ENCODE assay signal across 14 cellular contexts in the genomic region with DNA sequence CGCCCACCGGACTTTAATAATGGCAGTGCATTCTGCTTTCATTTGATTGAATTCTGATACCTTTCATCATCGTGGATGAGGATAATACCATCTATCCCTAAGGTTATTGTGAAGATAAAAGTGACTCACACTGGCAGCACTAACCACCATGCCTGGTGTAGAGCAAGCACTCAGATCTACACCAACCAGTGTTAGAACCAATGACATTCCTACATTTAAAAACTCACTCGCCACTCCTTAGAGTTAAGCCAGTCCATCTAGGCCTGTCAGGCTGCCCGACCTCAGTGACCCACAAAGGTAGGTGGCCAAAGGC. TPM values are rescaled to one million over a fixed set of nuclear protein-coding genes. Genes with fewer than 3 reads are reported as not detected.
A peak's percentile ranks its signal among the peaks of the same experiment; 100 is the strongest.
DNase-seq lines count a peak whose midpoint lies in the region; ATAC-seq and TF ChIP-seq lines count a peak whose summit lies in the region.
"Had no signal": no experiment of that assay in that cellular context is flagged by ENCODE, and none has a peak within 500 bp of the region (broad histone marks: within the 10 kb centered on the region; RNA-seq: fewer than 3 reads in every experiment).

No MANE protein-coding gene starts in this region.

- H3K27ac Mint-ChIP-seq in stimulated activated naive B cell treated with anti-CD40 and anti-IgM and Interleukin-4, amounts not matched to agents 10 μg/mL and 1 μg/mL and 100 μg/mL, for 72 hours: no peak overlapping the region
- H3K27ac Mint-ChIP-seq: activated CD4-positive, alpha-beta memory T cell treated with anti-CD3 and anti-CD28 coated beads for 36 hours had no signal

- ATAC-seq in SK-N-SH treated with all-trans-retinoic acid at 6 μM for 48 hours: peak; percentile 84
- peak; percentile 83 for ATAC-seq in PC-3
- peak; percentile 23 to 45 for ATAC-seq in stimulated activated naive B cell treated with anti-CD40 and anti-IgM and Interleukin-4, amounts not matched to agents 10 μg/mL and 1 μg/mL and 100 μg/mL, for 72 hours (replicated peaks)
- no peak for ATAC-seq in Right ventricle myocardium superior (ENCODE audit: poor library complexity)

- H3F3A ChIP-seq in SK-N-SH (replicated peaks; ENCODE audit: insufficient read depth): no peaks in the 10 kb centered on the region
- H3F3A ChIP-seq in PC-3 (ENCODE audit: low read length, unreplicated experiment): no peaks in the 10 kb centered on the region

- H3K9me3 ChIP-seq in SK-N-SH: no peaks in the 10 kb centered on the region
- no peaks in the 10 kb centered on the region for H3K9me3 ChIP-seq in PC-3 (ENCODE audit: low read length)
- H3K9me3 ChIP-seq: Peyer's patch had no signal

- H3K4me3 ChIP-seq in SK-N-SH (ENCODE audit: low read depth in 2 of 2, low read length in 1 of 2) (no peak overlapping the region; a peak in 1 of 4 replicates), PC-3 (ENCODE audit: low read length) (no peak overlapping the region)
- H3K4me3 ChIP-seq: Peyer's patch had no signal

- TF ChIP-seq CTCF in SK-N-SH (IDR thresholded peaks at IDR 0.05) (no peak; the same call in 1 of the 2 replicates), PC-3 (conservative IDR thresholded peaks at IDR 0.05; ENCODE audit: low read depth, low read length) (no peak; the same call in 1 of the 2 replicates), RWPE1 (conservative IDR thresholded peaks at IDR 0.05; ENCODE audit: low read depth) (no peak; the same call in 1 of the 2 replicates)

- no peaks in the 10 kb centered on the region for H3K9me3 Mint-ChIP-seq in stimulated activated naive B cell treated with anti-CD40 and anti-IgM and Interleukin-4, amounts not matched to agents 10 μg/mL and 1 μg/mL and 100 μg/mL, for 72 hours
- H3K9me3 Mint-ChIP-seq: activated CD4-positive, alpha-beta memory T cell treated with anti-CD3 and anti-CD28 coated beads for 36 hours had no signal

- 23% methylated on average over 5 of the region's 5 CpGs for WGBS in SK-N-SH (ENCODE audit: low lambda C conversion rate)

- H3K4me3 Mint-ChIP-seq in stimulated activated naive B cell treated with anti-CD40 and anti-IgM and Interleukin-4, amounts not matched to agents 10 μg/mL and 1 μg/mL and 100 μg/mL, for 72 hours: no peak overlapping the region
- H3K4me3 Mint-ChIP-seq: activated CD4-positive, alpha-beta memory T cell treated with anti-CD3 and anti-CD28 coated beads for 36 hours had no signal

- H3K79me2 ChIP-seq in SK-N-SH (ENCODE audit: insufficient read depth): no peaks in the 10 kb centered on the region
- H3K79me2 ChIP-seq in PC-3 (ENCODE audit: low read length): no peaks in the 10 kb centered on the region

- H3K9ac ChIP-seq in SK-N-SH (no peak overlapping the region), PC-3 (ENCODE audit: low read length) (no peak overlapping the region)

- POLR2A ChIA-PET in SK-N-SH (lab: Yijun Ruan, JAX) (no interaction called here), PC-3 (lab: Charles Lee; ENCODE audit: unreplicated experiment) (no interaction called here), RWPE1 (lab: Yijun Ruan, JAX; ENCODE audit: low non-redundant PET) (no interaction called here)

- intact Hi-C loops in PC-3 (cut with micrococcal nuclease) (loop anchor here (1.0 to 5.0 kb wide), 8 partner anchors 132 to 655 kb away; a partner anchor contains a TSS), Right ventricle myocardium superior (cut with DNase I) (loop anchor here (5.0 kb wide), 1 partner anchor 342 kb away; no protein-coding TSS in a partner anchor)

- H3K27me3 Mint-ChIP-seq in stimulated activated naive B cell treated with anti-CD40 and anti-IgM and Interleukin-4, amounts not matched to agents 10 μg/mL and 1 μg/mL and 100 μg/mL, for 72 hours: peaks cover 13 to 14% of the 10 kb centered on the region in 2 donors

- H3K4me1 ChIP-seq in SK-N-SH (ENCODE audit: control insufficient read depth in 1 of 2, insufficient read depth in 2 of 2, low read depth in 1 of 2, low read length in 1 of 2) (no peaks in the 10 kb centered on the region), PC-3 (ENCODE audit: insufficient read depth, low read length) (peaks cover 7% of the 10 kb centered on the region; the same call in 1 of the 2 replicates)
- H3K4me1 ChIP-seq: Peyer's patch had no signal

- H2AFZ ChIP-seq in SK-N-SH (ENCODE audit: low read depth) (no peak overlapping the region), PC-3 (ENCODE audit: low read length) (peak overlapping the region; percentile 66; the same call in 1 of the 2 replicates)

- H3K27ac ChIP-seq in SK-N-SH (ENCODE audit: low read depth in 2 of 2, low read length in 1 of 2): no peak overlapping the region
- H3K27ac ChIP-seq in PC-3 (ENCODE audit: low read length): no peak overlapping the region
- no peak overlapping the region for H3K27ac ChIP-seq in RWPE1

- H3K36me3 ChIP-seq in SK-N-SH (replicated peaks in 1 of 2; ENCODE audit: control insufficient read depth in 1 of 2, insufficient read depth in 2 of 2, low read length in 1 of 2) (no peaks in the 10 kb centered on the region), PC-3 (ENCODE audit: low read depth, low read length) (no peaks in the 10 kb centered on the region)
- H3K36me3 ChIP-seq: Peyer's patch had no signal

- no peak for DNase-seq in SK-N-SH
- no peak for DNase-seq in PC-3
- DNase-seq in iris pigment epithelial cell (ENCODE audit: low read depth): peak; percentile 14
- DNase-seq in stimulated activated naive B cell treated with anti-CD40 and anti-IgM and Interleukin-4, amounts not matched to agents 10 μg/mL and 1 μg/mL and 100 μg/mL, for 72 hours: no peak
- DNase-seq in Right ventricle myocardium superior: no peak
- DNase-seq in pons (ENCODE audit: low spot score): no peak
- DNase-seq in RWPE1 (ENCODE audit: low spot score): no peak
- DNase-seq: kidney, NCI-H1048 had no signal

- BruUV-seq in PC-3 (replicated peaks; lab: Mats Ljungman, UMichigan): no TSS peak

- H3K4me2 ChIP-seq in SK-N-SH (no peak overlapping the region), PC-3 (ENCODE audit: low read length) (peak overlapping the region; percentile 51)

- H3K4me1 Mint-ChIP-seq in stimulated activated naive B cell treated with anti-CD40 and anti-IgM and Interleukin-4, amounts not matched to agents 10 μg/mL and 1 μg/mL and 100 μg/mL, for 72 hours: no peaks in the 10 kb centered on the region

- no peaks in the 10 kb centered on the region for H3K36me3 Mint-ChIP-seq in stimulated activated naive B cell treated with anti-CD40 and anti-IgM and Interleukin-4, amounts not matched to agents 10 μg/mL and 1 μg/mL and 100 μg/mL, for 72 hours
- H3K36me3 Mint-ChIP-seq: activated CD4-positive, alpha-beta memory T cell treated with anti-CD3 and anti-CD28 coated beads for 36 hours had no signal

- CTCF ChIA-PET in SK-N-SH (lab: Yijun Ruan, JAX): interaction anchor here (0.5 to 6.3 kb wide), 43 partner anchors 8 to 1237 kb away, joined by 3 to 41 read pairs (median 4); no protein-coding TSS in a partner anchor
- CTCF ChIA-PET in PC-3 (lab: Charles Lee): interaction anchor here (0.5 to 1.7 kb wide), 6 partner anchors 79 to 940 kb away, joined by 3 to 8 read pairs (median 4); no protein-coding TSS in a partner anchor
- CTCF ChIA-PET in RWPE1 (lab: Yijun Ruan, JAX): interaction anchor here (0.6 to 1.0 kb wide), 7 partner anchors 22 to 666 kb away, joined by 3 to 5 read pairs (median 4); no protein-coding TSS in a partner anchor

- no peak for TF ChIP-seq EP300 in SK-N-SH (IDR thresholded peaks at IDR 0.05; ENCODE audit: borderline replicate concordance in 1 of 2, low read depth in 1 of 2, low read length in 1 of 2)

- H3K27me3 ChIP-seq in SK-N-SH (ENCODE audit: insufficient read depth) (peaks cover 6% of the 10 kb centered on the region; the same call in 1 of the 2 replicates), PC-3 (ENCODE audit: low read length) (no peaks in the 10 kb centered on the region)
- H3K27me3 ChIP-seq: Peyer's patch had no signal

- H3K9me2 ChIP-seq in SK-N-SH: no peaks in the 10 kb centered on the region
- no peaks in the 10 kb centered on the region for H3K9me2 ChIP-seq in PC-3 (replicated peaks; ENCODE audit: low read length)

- TF ChIP-seq RAD21 in SK-N-SH (IDR thresholded peaks at IDR 0.05; ENCODE audit: low read length): no peak

- H4K20me1 ChIP-seq in SK-N-SH (ENCODE audit: insufficient read depth): no peaks in the 10 kb centered on the region
- H4K20me1 ChIP-seq in PC-3 (ENCODE audit: low read length): no peaks in the 10 kb centered on the region

TF ChIP-seq in SK-N-SH treated with all-trans-retinoic acid at 6 μM for 48 hours, 23 proteins besides CTCF, POLR2A, EP300 and RAD21:
- TF ChIP-seq TOX (CRISPR knock-in tag; IDR thresholded peaks at IDR 0.05; ENCODE audit: borderline replicate concordance) (no peak), ZNF565 (CRISPR knock-in tag; conservative IDR thresholded peaks at IDR 0.05; ENCODE audit: low read depth) (no peak), ESRRG (CRISPR knock-in tag; IDR thresholded peaks at IDR 0.05) (no peak)

TF ChIP-seq in SK-N-SH, 30 proteins besides CTCF, POLR2A, EP300 and RAD21 (continues in another document):
- TF ChIP-seq, protein P1, sequence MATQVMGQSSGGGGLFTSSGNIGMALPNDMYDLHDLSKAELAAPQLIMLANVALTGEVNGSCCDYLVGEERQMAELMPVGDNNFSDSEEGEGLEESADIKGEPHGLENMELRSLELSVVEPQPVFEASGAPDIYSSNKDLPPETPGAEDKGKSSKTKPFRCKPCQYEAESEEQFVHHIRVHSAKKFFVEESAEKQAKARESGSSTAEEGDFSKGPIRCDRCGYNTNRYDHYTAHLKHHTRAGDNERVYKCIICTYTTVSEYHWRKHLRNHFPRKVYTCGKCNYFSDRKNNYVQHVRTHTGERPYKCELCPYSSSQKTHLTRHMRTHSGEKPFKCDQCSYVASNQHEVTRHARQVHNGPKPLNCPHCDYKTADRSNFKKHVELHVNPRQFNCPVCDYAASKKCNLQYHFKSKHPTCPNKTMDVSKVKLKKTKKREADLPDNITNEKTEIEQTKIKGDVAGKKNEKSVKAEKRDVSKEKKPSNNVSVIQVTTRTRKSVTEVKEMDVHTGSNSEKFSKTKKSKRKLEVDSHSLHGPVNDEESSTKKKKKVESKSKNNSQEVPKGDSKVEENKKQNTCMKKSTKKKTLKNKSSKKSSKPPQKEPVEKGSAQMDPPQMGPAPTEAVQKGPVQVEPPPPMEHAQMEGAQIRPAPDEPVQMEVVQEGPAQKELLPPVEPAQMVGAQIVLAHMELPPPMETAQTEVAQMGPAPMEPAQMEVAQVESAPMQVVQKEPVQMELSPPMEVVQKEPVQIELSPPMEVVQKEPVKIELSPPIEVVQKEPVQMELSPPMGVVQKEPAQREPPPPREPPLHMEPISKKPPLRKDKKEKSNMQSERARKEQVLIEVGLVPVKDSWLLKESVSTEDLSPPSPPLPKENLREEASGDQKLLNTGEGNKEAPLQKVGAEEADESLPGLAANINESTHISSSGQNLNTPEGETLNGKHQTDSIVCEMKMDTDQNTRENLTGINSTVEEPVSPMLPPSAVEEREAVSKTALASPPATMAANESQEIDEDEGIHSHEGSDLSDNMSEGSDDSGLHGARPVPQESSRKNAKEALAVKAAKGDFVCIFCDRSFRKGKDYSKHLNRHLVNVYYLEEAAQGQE (IDR thresholded peaks at IDR 0.05; ENCODE audit: low read depth, low read length): no peak
- TF ChIP-seq RCOR1 (IDR thresholded peaks at IDR 0.05; ENCODE audit: low read length): no peak
- no peak for TF ChIP-seq CHD2 (IDR thresholded peaks at IDR 0.05; ENCODE audit: low read length, partially characterized antibody)

RNA-seq across cellular contexts. Expression of a gene that starts 42.8 kb away (rescaled TPM):
- polyA plus RNA-seq in SK-N-SH (2012; rRNA removed): not detected in 2 replicates
- not detected in 2 replicates for polyA plus RNA-seq in SK-N-SH (2012; cell fraction: cytosol; rRNA removed)
- polyA plus RNA-seq in SK-N-SH (2012; cell fraction: nucleus; rRNA removed): not detected in 2 replicates
- not detected in 2 replicates for total RNA-seq in PC-3 (2014; rRNA removed)
- total RNA-seq in Right ventricle myocardium superior: not detected
- total RNA-seq: activated CD4-positive, alpha-beta memory T cell treated with anti-CD3 and anti-CD28 coated beads for 36 hours; kidney; myocyte; Peyer's patch; T-helper 2 cell treated with Interferon-gamma antibody and Interleukin-4, amounts not matched to agents 100 ng/mL and 5 ng/mL, for 36 hours had no signal
